In the genomic region with DNA sequence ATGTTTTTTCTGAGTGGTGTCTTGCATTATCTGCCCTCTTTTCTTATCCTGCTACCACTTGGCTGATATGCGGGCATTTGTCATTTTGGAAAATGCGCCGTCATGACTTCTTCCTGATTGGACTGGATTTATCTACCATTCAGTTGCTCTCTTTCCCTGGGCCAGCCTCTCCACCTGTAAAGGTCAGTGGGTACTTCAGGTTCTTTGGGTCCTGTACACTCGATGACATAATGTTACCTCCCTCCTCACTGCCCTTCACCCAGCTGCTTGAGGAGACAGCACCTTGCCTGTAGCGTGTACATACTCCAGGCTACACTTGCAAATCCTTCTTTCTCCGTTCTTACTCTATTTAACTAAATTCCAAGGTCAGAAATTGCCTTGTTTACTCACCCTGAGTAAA, we compare ENCODE assay signal across 9 cellular contexts.
"Had no signal": no experiment of that assay in that cellular context is flagged by ENCODE, and none has a peak within 500 bp of the region (broad histone marks: within the 10 kb centered on the region; RNA-seq: fewer than 3 reads in every experiment).

No MANE protein-coding gene starts in this region.

- H3K9me3 Mint-ChIP-seq: activated T-cell treated with anti-CD3 and anti-CD28 coated beads, Interleukin-2, amount 50 U/mL, for 24 hours had no signal

- H3K4me3 Mint-ChIP-seq: activated T-cell treated with anti-CD3 and anti-CD28 coated beads, Interleukin-2, amount 50 U/mL, for 24 hours had no signal

- H3K27me3 Mint-ChIP-seq: activated T-cell treated with anti-CD3 and anti-CD28 coated beads, Interleukin-2, amount 50 U/mL, for 24 hours had no signal

- H3K4me1 ChIP-seq: ascending aorta, SJSA1, vagina had no signal

- H3K27me3 ChIP-seq: ascending aorta, SJSA1, vagina had no signal

- H3K4me3 ChIP-seq: ascending aorta, SJSA1, vagina had no signal

- DNase-seq: activated CD4-positive, alpha-beta T cell treated with anti-CD3 and anti-CD28 coated beads, Interleukin-2, amount 50 U/mL, for 1 hour; activated gamma-delta T cell treated with Interleukin-2 at 50 U/mL for 16 hours; activated T-cell treated with anti-CD3 and anti-CD28 coated beads, Interleukin-2, amount 50 U/mL, for 24 hours; kidney glomerular epithelial cell; stimulated activated CD4-positive, alpha-beta T cell treated with anti-CD3 and anti-CD28 coated beads, Interleukin-2, amount 100 ng/mL, for 48 hours; T-helper 9 cell had no signal

- H3K27ac Mint-ChIP-seq: activated T-cell treated with anti-CD3 and anti-CD28 coated beads, Interleukin-2, amount 50 U/mL, for 24 hours had no signal

- H3K27ac ChIP-seq: ascending aorta, SJSA1, vagina had no signal
